In genomic region chr15:35491999-35492398, GRCh38 we compare ENCODE assay signal across 15 cellular contexts.
A peak's percentile ranks its signal among the peaks of the same experiment; 100 is the strongest.
DNase-seq lines count a peak whose midpoint lies in the region; ATAC-seq and FAIRE-seq lines count a peak whose summit lies in the region.
"Had no signal": no experiment of that assay in that cellular context is flagged by ENCODE, and none has a peak within 500 bp of the region (broad histone marks: within the 10 kb centered on the region; RNA-seq: fewer than 3 reads in every experiment).

No MANE protein-coding gene starts in this region.

- peak; percentile 66 for FAIRE-seq in colon (lab: Jason Lieb, UNC)

- no peak for ATAC-seq in HG03378 (IDR thresholded peaks at IDR 0.05; ENCODE audit: unreplicated experiment)
- no peak for ATAC-seq in GM18867 (IDR thresholded peaks at IDR 0.05; ENCODE audit: unreplicated experiment)

- DNase-seq in COLO668 (lab: John Stamatoyannopoulos, UW; ENCODE audit: unreplicated experiment) (peak; percentile 6), NCI-H524 (lab: John Stamatoyannopoulos, UW) (peak; percentile 77 to 89), left kidney (ENCODE audit: low read depth, low spot score) (peak; percentile 8), C1 segment of cervical spinal cord (lab: John Stamatoyannopoulos, UW) (no peak), HPDE6-E6E7 (ENCODE audit: extremely low spot score) (no peak)
- DNase-seq: COR-L47; DMS79; H7; NCI-H1436 treated with DMSO at 0.1 percent for 48 hours; NCI-H2081; NCI-H510A treated with DMSO at 0.1 percent for 48 hours; NK-92 treated with Interleukin-12 subunit alpha and Interleukin-12 subunit beta, amount 100 ng/mL, for 24 hours had no signal

Comparison
In these comparisons a context has a peak if more than half of its experiments do, and no peak if none do; other contexts are left out.
1. DNase-seq: peak in COLO668 (single experiment), NCI-H524 (2 of 2) and left kidney (single experiment); none in C1 segment of cervical spinal cord (0 of 14) and HPDE6-E6E7 (single experiment).